In genomic region chr17:78164748-78165607, GRCh38 we compare ENCODE assay signal across 2 cellular contexts.
TF ChIP-seq lines count a peak whose summit lies in the region.

No MANE protein-coding gene starts in this region.

TF ChIP-seq in IMR-90, 13 proteins besides CTCF, POLR2A, EP300 and RAD21:
- no peak for TF ChIP-seq MAZ (IDR thresholded peaks at IDR 0.05; ENCODE audit: borderline replicate concordance, low read depth, low read length)
- no peak for TF ChIP-seq RCOR1 (IDR thresholded peaks at IDR 0.05; ENCODE audit: insufficient replicate concordance, low read length)
- TF ChIP-seq CEBPB (IDR thresholded peaks at IDR 0.05; ENCODE audit: low read depth, low read length): no peak
- no peak for TF ChIP-seq RFX5 (IDR thresholded peaks at IDR 0.05; ENCODE audit: low read depth, low read length)
- no peak for TF ChIP-seq MAFK (IDR thresholded peaks at IDR 0.05; ENCODE audit: low read depth, low read length)
- TF ChIP-seq, protein P1, sequence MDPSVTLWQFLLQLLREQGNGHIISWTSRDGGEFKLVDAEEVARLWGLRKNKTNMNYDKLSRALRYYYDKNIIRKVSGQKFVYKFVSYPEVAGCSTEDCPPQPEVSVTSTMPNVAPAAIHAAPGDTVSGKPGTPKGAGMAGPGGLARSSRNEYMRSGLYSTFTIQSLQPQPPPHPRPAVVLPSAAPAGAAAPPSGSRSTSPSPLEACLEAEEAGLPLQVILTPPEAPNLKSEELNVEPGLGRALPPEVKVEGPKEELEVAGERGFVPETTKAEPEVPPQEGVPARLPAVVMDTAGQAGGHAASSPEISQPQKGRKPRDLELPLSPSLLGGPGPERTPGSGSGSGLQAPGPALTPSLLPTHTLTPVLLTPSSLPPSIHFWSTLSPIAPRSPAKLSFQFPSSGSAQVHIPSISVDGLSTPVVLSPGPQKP (IDR thresholded peaks at IDR 0.05; ENCODE audit: borderline replicate concordance, low read depth, low read length): no peak
- no peak for TF ChIP-seq CHD1 (IDR thresholded peaks at IDR 0.05; ENCODE audit: low read depth, low read length)
- no peak for TF ChIP-seq BHLHE40 (IDR thresholded peaks at IDR 0.05; ENCODE audit: low read depth, low read length)
- no peak for TF ChIP-seq USF2 (IDR thresholded peaks at IDR 0.05; ENCODE audit: low read depth, low read length)
- TF ChIP-seq MXI1 (IDR thresholded peaks at IDR 0.05; ENCODE audit: borderline replicate concordance, low read depth, low read length): no peak
- TF ChIP-seq FOS (IDR thresholded peaks at IDR 0.05; ENCODE audit: low read depth, low read length): no peak
- no peak for TF ChIP-seq NFE2L2 (IDR thresholded peaks at IDR 0.05; ENCODE audit: low read depth, low read length)
- no peak for TF ChIP-seq SMC3 (IDR thresholded peaks at IDR 0.05; ENCODE audit: low read depth, low read length)

TF ChIP-seq in H1, 55 proteins besides CTCF, POLR2A, EP300 and RAD21:
- TF ChIP-seq ATF2 (IDR thresholded peaks at IDR 0.05; ENCODE audit: low read length): no peak
- no peak for TF ChIP-seq ASH2L (IDR thresholded peaks at IDR 0.05; ENCODE audit: low read length)
- no peak for TF ChIP-seq TAF1 (IDR thresholded peaks at IDR 0.05; ENCODE audit: low read depth, low read length)
- TF ChIP-seq USF2 (IDR thresholded peaks at IDR 0.05; ENCODE audit: low read length): no peak
- TF ChIP-seq FOSL1 (IDR thresholded peaks at IDR 0.05; ENCODE audit: insufficient read depth, low read depth, low read length): no peak
- no peak for TF ChIP-seq TBP (IDR thresholded peaks at IDR 0.05; ENCODE audit: low read depth, low read length)
- TF ChIP-seq SP4 (IDR thresholded peaks at IDR 0.05; ENCODE audit: low read length): no peak
